ENCODE assay signal across 8 cellular contexts in the genomic region with DNA sequence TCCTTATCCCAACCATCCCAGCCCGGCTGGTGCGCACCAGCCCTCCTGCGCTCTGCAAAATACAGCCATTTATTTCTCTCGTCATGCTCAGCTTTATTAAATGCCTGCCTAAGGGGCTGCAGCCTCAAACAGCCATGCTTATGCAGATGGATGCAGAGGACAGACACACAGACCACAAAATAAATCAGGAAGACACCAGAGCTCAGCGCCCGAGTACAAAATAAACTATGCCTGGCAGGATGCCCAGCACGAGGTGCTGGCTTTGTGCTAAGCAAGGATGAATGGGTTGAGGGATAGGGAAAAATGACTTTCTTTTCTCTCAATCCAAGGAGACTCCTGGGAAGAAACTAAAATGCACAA.
A peak's percentile ranks its signal among the peaks of the same experiment; 100 is the strongest.
DNase-seq lines count a peak whose midpoint lies in the region; ATAC-seq and TF ChIP-seq lines count a peak whose summit lies in the region.

No MANE protein-coding gene starts in this region.

- H3K9me3 ChIP-seq in MG63 = no peaks in the 10 kb centered on the region

- TF ChIP-seq POLR2A in erythroblast (IDR thresholded peaks at IDR 0.05; ENCODE audit: low read length) = no peak

- no peak overlapping the region for H3K4me3 ChIP-seq in MG63

- H3K27ac Mint-ChIP-seq in chondrocyte (ENCODE audit: unreplicated experiment) = peak overlapping the region; percentile 68
- H3K27ac Mint-ChIP-seq in activated CD8-positive, alpha-beta T cell treated with anti-CD3 and anti-CD28 coated beads for 36 hours = no peak overlapping the region

- CTCF ChIA-PET in activated CD8-positive, alpha-beta T cell treated with anti-CD3 and anti-CD28 coated beads for 36 hours (lab: Charles Lee) = no interaction called here

- no peak for ATAC-seq in activated CD8-positive, alpha-beta T cell treated with anti-CD3 and anti-CD28 coated beads for 36 hours
- ATAC-seq in GM18511 (IDR thresholded peaks at IDR 0.05; ENCODE audit: unreplicated experiment) = no peak

- H3K4me1 Mint-ChIP-seq in chondrocyte (ENCODE audit: low read depth) = peaks cover 45% of the 10 kb centered on the region
- H3K4me1 Mint-ChIP-seq in activated CD8-positive, alpha-beta T cell treated with anti-CD3 and anti-CD28 coated beads for 36 hours (ENCODE audit: low read depth) = no peaks in the 10 kb centered on the region

- H3K36me3 ChIP-seq in MG63 = no peaks in the 10 kb centered on the region; the same call in 1 of the 2 replicates

- no peaks in the 10 kb centered on the region for H3K27me3 Mint-ChIP-seq in chondrocyte (ENCODE audit: low read depth)
- H3K27me3 Mint-ChIP-seq in activated CD8-positive, alpha-beta T cell treated with anti-CD3 and anti-CD28 coated beads for 36 hours = peaks cover 16% of the 10 kb centered on the region

- intact Hi-C loops in activated CD8-positive, alpha-beta T cell treated with anti-CD3 and anti-CD28 coated beads for 36 hours (cut with micrococcal nuclease) = no loop called here

- no peaks in the 10 kb centered on the region for H3K27me3 ChIP-seq in MG63

- no peak for TF ChIP-seq CTCF in chondrocyte (IDR thresholded peaks at IDR 0.05)
- TF ChIP-seq CTCF in activated CD8-positive, alpha-beta T cell treated with anti-CD3 and anti-CD28 coated beads for 36 hours (IDR thresholded peaks at IDR 0.05) = no peak

- H3K36me3 Mint-ChIP-seq in chondrocyte (ENCODE audit: low read depth) = no peaks in the 10 kb centered on the region
- no peaks in the 10 kb centered on the region for H3K36me3 Mint-ChIP-seq in activated CD8-positive, alpha-beta T cell treated with anti-CD3 and anti-CD28 coated beads for 36 hours (ENCODE audit: low read depth)

- no peaks in the 10 kb centered on the region for H3K9me3 Mint-ChIP-seq in chondrocyte (ENCODE audit: low read depth)
- no peaks in the 10 kb centered on the region for H3K9me3 Mint-ChIP-seq in activated CD8-positive, alpha-beta T cell treated with anti-CD3 and anti-CD28 coated beads for 36 hours

- H3K4me3 Mint-ChIP-seq in chondrocyte (ENCODE audit: unreplicated experiment) = no peak overlapping the region
- no peak overlapping the region for H3K4me3 Mint-ChIP-seq in activated CD8-positive, alpha-beta T cell treated with anti-CD3 and anti-CD28 coated beads for 36 hours

- DNase-seq in AG08396 (ENCODE audit: low spot score) = peak; percentile 49
- DNase-seq in MG63 = peak; percentile 65
- peak; percentile 50 for DNase-seq in chondrocyte (ENCODE audit: low spot score)
- DNase-seq in midbrain (lab: John Stamatoyannopoulos, UW) = peak; percentile 8
- DNase-seq in cerebellar nuclear complex (lab: John Stamatoyannopoulos, UW) = no peak
- DNase-seq in activated CD8-positive, alpha-beta T cell treated with anti-CD3 and anti-CD28 coated beads for 36 hours = no peak
- no peak for DNase-seq in erythroblast (lab: John Stamatoyannopoulos, UW)

- POLR2A ChIA-PET in activated CD8-positive, alpha-beta T cell treated with anti-CD3 and anti-CD28 coated beads for 36 hours (lab: Charles Lee) = no interaction called here

Comparison
In these comparisons a context has a peak if more than half of its experiments do, and no peak if none do; other contexts are left out.
1. DNase-seq: peak in AG08396 (single experiment), MG63 (single experiment), chondrocyte (single experiment) and midbrain (single experiment); none in cerebellar nuclear complex (0 of 2), activated CD8-positive, alpha-beta T cell treated with anti-CD3 and anti-CD28 coated beads for 36 hours (single experiment) and erythroblast (0 of 2).